In the genomic region with DNA sequence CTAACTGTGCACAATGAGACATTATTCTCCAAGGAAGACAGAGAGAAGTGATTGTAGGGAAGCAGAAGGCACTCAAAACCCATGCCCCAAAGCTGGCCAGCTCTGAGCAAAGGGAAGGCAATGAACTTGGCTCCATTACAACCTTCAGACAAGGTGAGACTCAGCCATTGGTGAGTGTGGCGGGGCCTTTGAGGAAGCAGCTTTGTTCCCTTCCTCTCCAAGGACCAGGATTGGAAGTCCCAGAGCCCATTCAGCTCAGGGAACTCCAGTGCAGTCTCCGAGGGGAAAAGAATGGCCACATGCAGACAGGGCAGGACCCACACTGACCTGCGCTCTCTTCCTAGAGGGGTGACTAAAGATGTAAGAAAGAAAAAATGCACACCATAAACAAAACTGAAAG, we compare ENCODE assay signal across 16 cellular contexts. TPM values are rescaled to one million over a fixed set of nuclear protein-coding genes. Genes with fewer than 3 reads are reported as not detected.
A peak's percentile ranks its signal among the peaks of the same experiment; 100 is the strongest.
DNase-seq lines count a peak whose midpoint lies in the region; ATAC-seq, FAIRE-seq and TF ChIP-seq lines count a peak whose summit lies in the region.
"Had no signal": no experiment of that assay in that cellular context is flagged by ENCODE, and none has a peak within 500 bp of the region (broad histone marks: within the 10 kb centered on the region; RNA-seq: fewer than 3 reads in every experiment).

No MANE protein-coding gene starts in this region.

- no peaks in the 10 kb centered on the region for H3K27me3 Mint-ChIP-seq in astrocyte (ENCODE audit: low read depth, unreplicated experiment)

- H3K9me3 ChIP-seq in astrocyte (ENCODE audit: insufficient read depth, low read depth, low read length) (no peaks in the 10 kb centered on the region), right cardiac atrium (ENCODE audit: control insufficient read depth, low read length) (no peaks in the 10 kb centered on the region), pancreas (no peaks in the 10 kb centered on the region)

- no peak overlapping the region for H3K9ac ChIP-seq in astrocyte (ENCODE audit: low read length)

- H3K9me3 Mint-ChIP-seq in astrocyte (ENCODE audit: unreplicated experiment): peaks cover 7% of the 10 kb centered on the region

- H3K79me2 ChIP-seq in ACC112 (ENCODE audit: control insufficient read depth, insufficient read depth, low read length, unreplicated experiment) (peaks cover 74% of the 10 kb centered on the region), astrocyte (ENCODE audit: insufficient read depth, low read length) (peaks cover 82% of the 10 kb centered on the region)

- no peak for TF ChIP-seq CTCF in astrocyte (IDR thresholded peaks at IDR 0.05; ENCODE audit: insufficient read depth, low read depth, low read length)
- no peak for TF ChIP-seq CTCF in pancreas (IDR thresholded peaks at IDR 0.05)

- FAIRE-seq in astrocyte (lab: Jason Lieb, UNC) (no peak), pancreas (lab: Jason Lieb, UNC) (no peak)
- FAIRE-seq: colon, small intestine had no signal

- H3K36me3 ChIP-seq in ACC112 (ENCODE audit: insufficient read depth, low read length) (peaks cover 33% of the 10 kb centered on the region), astrocyte (ENCODE audit: insufficient read depth, low read length) (peaks cover 14% of the 10 kb centered on the region), pancreas (no peaks in the 10 kb centered on the region)

- no peak overlapping the region for H3K4me3 Mint-ChIP-seq in astrocyte (ENCODE audit: unreplicated experiment)
- H3K4me3 Mint-ChIP-seq: CD8-positive, alpha-beta T cell; stimulated activated effector memory CD8-positive, alpha-beta T cell treated with anti-CD3 and anti-CD28 coated beads, Interleukin-12 subunit alpha, Interleukin-12 subunit beta, amount 100 ng/mL, for 72 hours had no signal

- no peak overlapping the region for H3K4me3 ChIP-seq in ACC112 (ENCODE audit: low read depth, low read length)
- no peak overlapping the region for H3K4me3 ChIP-seq in astrocyte (ENCODE audit: insufficient read depth, low read depth, low read length)
- H3K4me3 ChIP-seq in right cardiac atrium (ENCODE audit: low read length): no peak overlapping the region
- H3K4me3 ChIP-seq in pancreas: no peak overlapping the region

- H3K27me3 ChIP-seq in ACC112 (ENCODE audit: insufficient read depth, low read length) (no peaks in the 10 kb centered on the region), astrocyte (ENCODE audit: insufficient read depth, low read length) (no peaks in the 10 kb centered on the region), right cardiac atrium (ENCODE audit: control insufficient read depth, insufficient read depth) (no peaks in the 10 kb centered on the region), pancreas (no peaks in the 10 kb centered on the region)

- ATAC-seq in right cardiac atrium (peak; percentile 8 to 32), pancreas (peak in 3 of 4 donors; percentile 11 to 28 (median 20)), GM21576 (IDR thresholded peaks at IDR 0.05; ENCODE audit: unreplicated experiment) (no peak), HG03521 (IDR thresholded peaks at IDR 0.05; ENCODE audit: unreplicated experiment) (no peak)
- ATAC-seq: CD8-positive, alpha-beta T cell; stimulated activated effector memory CD8-positive, alpha-beta T cell treated with anti-CD3 and anti-CD28 coated beads, Interleukin-12 subunit alpha, Interleukin-12 subunit beta, amount 100 ng/mL, for 72 hours had no signal

- peaks cover 81% of the 10 kb centered on the region for H4K20me1 ChIP-seq in astrocyte (ENCODE audit: insufficient read depth, low read length)

- DNase-seq in astrocyte (ENCODE audit: low read depth) (no peak), right cardiac atrium (no peak), pancreas (no peak), NCI-H1048 (lab: John Stamatoyannopoulos, UW) (no peak), cerebellar cortex (ENCODE audit: low spot score) (no peak)
- DNase-seq: amniotic stem cell; CD8-positive, alpha-beta T cell; NCI-H2171; small intestine had no signal

- peak overlapping the region; percentile 0 for H3K4me2 ChIP-seq in astrocyte (ENCODE audit: low read length)

- 73% methylated on average over 3 of the region's 3 CpGs for WGBS in right cardiac atrium
- WGBS in pancreas, 2 donors: 78% methylated on average over 3 of the region's 3 CpGs

- H2AFZ ChIP-seq in ACC112 (ENCODE audit: low read length, unreplicated experiment): no peak overlapping the region
- H2AFZ ChIP-seq in astrocyte (ENCODE audit: low read depth, low read length): no peak overlapping the region

- peaks cover 19% of the 10 kb centered on the region for H3K4me1 Mint-ChIP-seq in astrocyte (ENCODE audit: low read depth, unreplicated experiment)

- peaks cover 10% of the 10 kb centered on the region for H3K4me1 ChIP-seq in ACC112 (ENCODE audit: control insufficient read depth, insufficient read depth, low read length, unreplicated experiment)
- peaks cover 8% of the 10 kb centered on the region for H3K4me1 ChIP-seq in astrocyte (ENCODE audit: insufficient read depth, low read length)
- H3K4me1 ChIP-seq in right cardiac atrium (ENCODE audit: control insufficient read depth, insufficient read depth, low read length): peaks cover 31% of the 10 kb centered on the region
- H3K4me1 ChIP-seq in pancreas: peaks cover 0 to 13% (median 5%) of the 10 kb centered on the region in 3 donors

- peak overlapping the region; percentile 40 for H3K27ac ChIP-seq in ACC112 (ENCODE audit: low read depth, low read length)
- H3K27ac ChIP-seq in astrocyte (ENCODE audit: low read depth, low read length): no peak overlapping the region
- peak overlapping the region; percentile 56 for H3K27ac ChIP-seq in right cardiac atrium (ENCODE audit: low read length)
- peak overlapping the region in 1 of 4 donors; percentile 35 for H3K27ac ChIP-seq in pancreas
- H3K27ac ChIP-seq: HL-60 had no signal

- intact Hi-C loops in right cardiac atrium (cut with DNase I) (no loop called here), pancreas (cut with DNase I) (no loop called here)

- peaks cover 27% of the 10 kb centered on the region for H3K36me3 Mint-ChIP-seq in astrocyte (ENCODE audit: low read depth, unreplicated experiment)

- no peak overlapping the region for H3K27ac Mint-ChIP-seq in astrocyte (ENCODE audit: unreplicated experiment)
- H3K27ac Mint-ChIP-seq: activated T-helper 2 cell treated with anti-CD3 and anti-CD28 coated beads, Interferon-gamma antibody, Interleukin-2, Interleukin-4, amounts not matched to agents 10 μg/mL and 5 μg/mL and 100 μg/mL, durations not matched to agents 14 hours and 24 hours and 36 hours; CD8-positive, alpha-beta T cell; stimulated activated effector memory CD8-positive, alpha-beta T cell treated with anti-CD3 and anti-CD28 coated beads, Interleukin-12 subunit alpha, Interleukin-12 subunit beta, amount 100 ng/mL, for 72 hours had no signal

RNA-seq across cellular contexts. Expression of a gene that starts 23.1 kb away (rescaled TPM):
- total RNA-seq in astrocyte (62.1 and 65.7 TPM in 2 replicates), right cardiac atrium (100 to 1,000 TPM; 130 to 193 (median 151) TPM), pancreas (10 to 100 TPM; 19.7 to 36.6 (median 22.2) TPM)
- polyA plus RNA-seq in right cardiac atrium (42.3 TPM), pancreas (10 to 100 TPM in 1 of 2 donors, 1 to 10 TPM in 1; 9.6 to 11.3 TPM)

Comparison
In these comparisons a context has a peak if more than half of its experiments do, and no peak if none do; other contexts are left out.
1. ATAC-seq: peak in right cardiac atrium (2 of 2) and pancreas (3 of 4); none in GM21576 (single experiment) and HG03521 (single experiment).